ENCODE assay signal across 9 cellular contexts in the genomic region with DNA sequence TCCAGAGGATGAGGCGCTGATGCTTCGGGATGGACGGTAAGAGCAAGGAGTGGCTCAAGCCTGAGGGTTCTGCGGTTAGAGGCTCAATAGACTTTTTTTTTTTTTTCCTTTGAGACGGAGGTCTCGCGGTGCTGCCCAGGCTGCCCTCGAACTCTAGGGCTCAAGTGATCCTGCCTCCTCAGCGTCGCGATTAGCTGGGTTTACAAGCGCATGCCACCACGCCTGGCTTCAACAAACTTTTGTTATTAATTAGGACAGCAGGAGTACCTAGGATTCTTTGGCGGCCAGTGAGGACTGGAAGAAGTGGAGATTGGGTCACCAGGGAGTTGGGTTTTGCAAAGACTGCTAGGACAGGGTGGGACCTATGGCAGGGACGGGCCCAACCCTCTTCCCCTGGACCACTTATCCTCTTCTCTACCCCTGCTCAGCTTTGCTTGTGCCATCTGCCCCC. TPM values are rescaled to one million over a fixed set of nuclear protein-coding genes. Genes with fewer than 3 reads are reported as not detected.
DNase-seq lines count a peak whose midpoint lies in the region; ATAC-seq and TF ChIP-seq lines count a peak whose summit lies in the region.
"Had no signal": no experiment of that assay in that cellular context is flagged by ENCODE, and none has a peak within 500 bp of the region (broad histone marks: within the 10 kb centered on the region; RNA-seq: fewer than 3 reads in every experiment).

No MANE protein-coding gene starts in this region.

- ATAC-seq in right lobe of liver (no peak), upper lobe of right lung (peak; percentile 1)

- TF ChIP-seq CTCF in NB4 (IDR thresholded peaks at IDR 0.05; ENCODE audit: low read depth, low read length) (no peak), mammary epithelial cell (conservative IDR thresholded peaks at IDR 0.05 in 1 of 2, IDR thresholded peaks at IDR 0.05 in 1 of 2; ENCODE audit: extremely low read depth in 1 of 2, insufficient read depth in 1 of 2, low read depth in 1 of 2, low read length in 2 of 2) (no peak), right lobe of liver (IDR thresholded peaks at IDR 0.05) (no peak), upper lobe of right lung (IDR thresholded peaks at IDR 0.05) (no peak)

- H3K27me3 ChIP-seq in mammary epithelial cell (ENCODE audit: insufficient read depth, low read length), result no peaks in the 10 kb centered on the region
- no peaks in the 10 kb centered on the region for H3K27me3 ChIP-seq in right lobe of liver
- no peaks in the 10 kb centered on the region for H3K27me3 ChIP-seq in upper lobe of right lung

- in situ Hi-C loops in mammary epithelial cell (cut with MboI; ENCODE audit: low sequenced_read_pairs in 2 of 2), result no loop called here

- H3K9ac ChIP-seq in mammary epithelial cell (ENCODE audit: insufficient read depth, low read length), result peak overlapping the region; percentile 86

- H3K36me3 ChIP-seq in mammary epithelial cell (ENCODE audit: insufficient read depth, low read length), result peaks cover 9% of the 10 kb centered on the region
- peaks cover 0 to 21% (median 4%) of the 10 kb centered on the region in 4 donors for H3K36me3 ChIP-seq in right lobe of liver
- H3K36me3 ChIP-seq in upper lobe of right lung, result peaks cover 35% of the 10 kb centered on the region

- H3K79me2 ChIP-seq in mammary epithelial cell (ENCODE audit: insufficient read depth, low read length), result peaks cover 34% of the 10 kb centered on the region

- peak overlapping the region; percentile 100 for H3K4me3 ChIP-seq in NB4 (ENCODE audit: low read depth, low read length)
- H3K4me3 ChIP-seq in mammary epithelial cell (replicated peaks in 1 of 3; ENCODE audit: insufficient read depth in 1 of 3, low read depth in 2 of 3, low read length in 3 of 3), result peak overlapping the region; percentile 69 to 86 (median 75)
- peak overlapping the region; percentile 51 to 72 (median 70) for H3K4me3 ChIP-seq in right lobe of liver
- H3K4me3 ChIP-seq in upper lobe of right lung, result peak overlapping the region; percentile 73

- CTCF ChIA-PET in mammary epithelial cell (lab: Charles Lee; ENCODE audit: low non-redundant PET), result interaction anchor here (0.6 kb wide), 1 partner anchor 95 kb away, joined by 3 read pairs; no protein-coding TSS in a partner anchor

- H3K9me3 ChIP-seq in mammary epithelial cell (replicated peaks; ENCODE audit: insufficient read depth, low read length) (no peaks in the 10 kb centered on the region), right lobe of liver (no peaks in the 10 kb centered on the region), upper lobe of right lung (no peaks in the 10 kb centered on the region)

- no peaks in the 10 kb centered on the region for H4K20me1 ChIP-seq in mammary epithelial cell (ENCODE audit: insufficient read depth, low read length)

- H3K4me1 ChIP-seq in mammary epithelial cell (ENCODE audit: insufficient read depth, low read length) (peaks cover 16% of the 10 kb centered on the region), right lobe of liver (peaks cover 0 to 15% (median 7%) of the 10 kb centered on the region in 4 donors), upper lobe of right lung (peaks cover 16% of the 10 kb centered on the region)

- TF ChIP-seq POLR2A in NB4 (IDR thresholded peaks at IDR 0.05; ENCODE audit: extremely low read depth, insufficient read length) (no peak), right lobe of liver (IDR thresholded peaks at IDR 0.05) (no peak)

- peak overlapping the region; percentile 96 for H2AFZ ChIP-seq in mammary epithelial cell (ENCODE audit: low read depth, low read length)

- no TSS peak for BruUV-seq in mammary epithelial cell (replicated peaks; lab: Mats Ljungman, UMichigan)

- DNase-seq in DMS79 (lab: John Stamatoyannopoulos, UW), result peak; percentile 17
- no peak for DNase-seq in DMS79 treated with DMSO at 0.1 percent for 48 hours (lab: John Stamatoyannopoulos, UW)
- DNase-seq in NB4 (ENCODE audit: low read depth), result peak; percentile 67
- DNase-seq in mammary epithelial cell, result peak; percentile 70
- no peak for DNase-seq in right lobe of liver
- DNase-seq in upper lobe of right lung, result no peak
- no peak for DNase-seq in NCI-H1694 treated with DMSO at 0.1 percent for 48 hours (lab: John Stamatoyannopoulos, UW)
- DNase-seq in cerebellum (ENCODE audit: low spot score), result no peak

- dilution Hi-C loops in mammary epithelial cell (cut with HindIII; ENCODE audit: low sequenced_read_pairs), result no loop called here

- WGBS in mammary epithelial cell (ENCODE audit: low coverage, missing lambda C conversion rate), result 9% methylated on average over 11 of the region's 15 CpGs
- 3% methylated on average over 15 of the region's 15 CpGs for WGBS in right lobe of liver (ENCODE audit: insufficient coverage, low coverage, low lambda C conversion rate, missing lambda C conversion rate)

- intact Hi-C loops in mammary epithelial cell (cut with micrococcal nuclease), result loop anchor here (1.0 to 2.0 kb wide), 2 partner anchors 23 to 88 kb away; a partner anchor contains a TSS
- intact Hi-C loops in right lobe of liver (cut with DNase I), result no loop called here
- intact Hi-C loops in upper lobe of right lung (cut with DNase I), result no loop called here

- peak overlapping the region; percentile 76 for H3K4me2 ChIP-seq in mammary epithelial cell (ENCODE audit: insufficient read depth, low read depth, low read length)

- H3K27ac ChIP-seq in mammary epithelial cell (ENCODE audit: insufficient read depth, low read depth, low read length) (peak overlapping the region; percentile 85), right lobe of liver (no peak overlapping the region), upper lobe of right lung (peak overlapping the region; percentile 78)

RNA-seq across cellular contexts. Expression of a gene that starts 0.6 kb away (rescaled TPM):
- 10 to 100 TPM; 24.8 to 47.6 TPM for total RNA-seq in mammary epithelial cell
- 30.1 TPM for polyA plus RNA-seq in mammary epithelial cell
- 20.5 TPM for polyA minus RNA-seq in mammary epithelial cell
- 10 to 100 TPM in 2 of 6 experiments, 1 to 10 TPM in 4; 7.5 to 13.2 (median 8.5) TPM for total RNA-seq in right lobe of liver
- total RNA-seq in upper lobe of right lung, result 34.6 TPM
- 16.7 TPM for total RNA-seq in cerebellum

RNA-seq across cellular contexts. Expression of a gene that starts 0.8 kb away (rescaled TPM):
- total RNA-seq in mammary epithelial cell, result 1 to 10 TPM; 7.3 to 9.7 TPM
- 3.8 TPM for polyA plus RNA-seq in mammary epithelial cell
- 21.4 TPM for polyA minus RNA-seq in mammary epithelial cell
- 1 to 10 TPM; 2.7 to 6.4 (median 4.5) TPM for total RNA-seq in right lobe of liver
- 6.2 TPM for total RNA-seq in upper lobe of right lung
- total RNA-seq in cerebellum, result 10.6 TPM

RNA-seq across cellular contexts. Expression of a gene that starts 9.2 kb away (rescaled TPM):
- total RNA-seq in mammary epithelial cell, result not detected
- polyA plus RNA-seq in mammary epithelial cell, result 0.23 TPM
- not detected for polyA minus RNA-seq in mammary epithelial cell
- total RNA-seq in right lobe of liver, result not detected
- not detected for total RNA-seq in upper lobe of right lung
- total RNA-seq in cerebellum, result not detected
- total RNA-seq: dermis microvascular lymphatic vessel endothelial cell had no signal

RNA-seq across cellular contexts. Expression of a gene that starts 10.1 kb away (rescaled TPM):
- total RNA-seq in mammary epithelial cell (not detected), right lobe of liver (1 to 10 TPM; 1.1 to 4.2 (median 2.2) TPM), upper lobe of right lung (10.3 TPM), cerebellum (1.6 TPM)
- not detected for polyA plus RNA-seq in mammary epithelial cell
- not detected for polyA minus RNA-seq in mammary epithelial cell

RNA-seq across cellular contexts. Expression of a gene that starts 20.1 kb away (rescaled TPM):
- total RNA-seq in mammary epithelial cell (1 to 10 TPM in 1 of 2 donors, under 1 TPM in 1; 0.50 to 1.6 TPM), right lobe of liver (1 to 10 TPM in 5 of 6 experiments, under 1 TPM in 1; 0.87 to 8.3 (median 4.1) TPM), upper lobe of right lung (6.7 TPM), cerebellum (21.4 TPM)
- polyA plus RNA-seq in mammary epithelial cell, result 0.44 TPM
- 0.10 TPM for polyA minus RNA-seq in mammary epithelial cell

Comparison
In these comparisons a context has a peak if more than half of its experiments do, and no peak if none do; other contexts are left out.
1. DNase-seq: peak in DMS79 (single experiment), NB4 (single experiment) and mammary epithelial cell (single experiment); none in DMS79 treated with DMSO at 0.1 percent for 48 hours (single experiment), right lobe of liver (0 of 3), upper lobe of right lung (single experiment), NCI-H1694 treated with DMSO at 0.1 percent for 48 hours (single experiment) and cerebellum (single experiment).
2. H3K27ac ChIP-seq: peak in mammary epithelial cell (single experiment) and upper lobe of right lung (single experiment); none in right lobe of liver (0 of 3).
3. Peak in every context shown above with its lines, with median percentiles within 50 percentile points of each other: H3K4me3 ChIP-seq.